21 cellular contexts compared by ENCODE assay signal in the genomic region with DNA sequence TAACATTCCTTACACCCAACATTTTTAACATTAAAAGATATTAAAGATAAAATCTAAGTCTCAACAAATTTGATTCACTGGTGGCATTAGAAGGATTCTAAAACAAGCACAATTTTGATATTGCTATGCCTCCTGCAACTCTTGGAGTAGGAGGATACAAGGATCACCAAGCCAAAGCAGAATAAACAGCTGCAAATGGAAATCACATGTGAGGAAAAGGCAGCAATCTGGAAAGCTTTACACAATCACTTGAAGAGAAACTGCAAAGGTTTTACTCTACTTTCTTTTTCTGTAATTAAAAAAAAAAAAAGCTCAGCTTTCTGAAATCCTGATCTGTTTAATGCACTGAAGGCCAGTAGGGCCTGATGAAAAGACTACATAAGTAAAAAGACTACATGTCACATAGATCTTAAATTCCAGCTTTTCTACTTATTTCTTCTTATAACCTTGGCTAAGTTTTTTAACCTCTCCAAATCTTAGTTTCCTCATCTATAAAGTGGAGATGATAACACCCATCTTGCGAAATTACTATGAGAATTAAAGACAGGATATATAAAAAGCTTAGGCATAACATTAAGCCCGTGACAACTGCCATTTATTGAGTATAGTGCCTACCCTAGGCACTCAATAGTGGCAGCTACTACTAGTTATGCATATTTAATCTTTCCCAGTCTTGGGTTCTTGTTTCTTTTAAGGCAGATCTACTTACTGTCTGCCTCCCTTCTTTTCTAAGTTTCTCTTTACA.
DNase-seq lines count a peak whose midpoint lies in the region; ATAC-seq and TF ChIP-seq lines count a peak whose summit lies in the region.
"Had no signal": no experiment of that assay in that cellular context is flagged by ENCODE, and none has a peak within 500 bp of the region (broad histone marks: within the 10 kb centered on the region; RNA-seq: fewer than 3 reads in every experiment).

No MANE protein-coding gene starts in this region.

- peak overlapping the region; percentile 10 for H3K27ac Mint-ChIP-seq in activated CD8-positive, alpha-beta T cell treated with anti-CD3 and anti-CD28 coated beads for 36 hours
- no peak overlapping the region for H3K27ac Mint-ChIP-seq in activated CD8-positive, alpha-beta T cell treated with anti-CD3 and anti-CD28 coated beads, Interleukin-2, amount 10 ng/mL, durations not matched to agents 7 days and 5 days
- H3K27ac Mint-ChIP-seq in CD4-positive, alpha-beta T cell, result no peak overlapping the region
- H3K27ac Mint-ChIP-seq: nephron progenitor cell, type B pancreatic cell had no signal

- no peak for TF ChIP-seq POLR2A in esophagus muscularis mucosa (IDR thresholded peaks at IDR 0.05; ENCODE audit: low read depth)

- H3K4me1 Mint-ChIP-seq in activated CD8-positive, alpha-beta T cell treated with anti-CD3 and anti-CD28 coated beads for 36 hours (ENCODE audit: low read depth), result peaks cover 39% of the 10 kb centered on the region
- H3K4me1 Mint-ChIP-seq in activated CD8-positive, alpha-beta T cell treated with anti-CD3 and anti-CD28 coated beads, Interleukin-2, amount 10 ng/mL, durations not matched to agents 7 days and 5 days (ENCODE audit: low read depth), result peaks cover 29% of the 10 kb centered on the region
- peaks cover 13% of the 10 kb centered on the region for H3K4me1 Mint-ChIP-seq in CD4-positive, alpha-beta T cell (ENCODE audit: low read depth)
- H3K4me1 Mint-ChIP-seq: nephron progenitor cell had no signal

- peaks cover 0 to 56% (median 22%) of the 10 kb centered on the region in 4 donors for H3K36me3 ChIP-seq in esophagus muscularis mucosa

- peaks cover 37% of the 10 kb centered on the region for H3K36me3 Mint-ChIP-seq in activated CD8-positive, alpha-beta T cell treated with anti-CD3 and anti-CD28 coated beads for 36 hours (ENCODE audit: low read depth)
- peaks cover 45% of the 10 kb centered on the region for H3K36me3 Mint-ChIP-seq in activated CD8-positive, alpha-beta T cell treated with anti-CD3 and anti-CD28 coated beads, Interleukin-2, amount 10 ng/mL, durations not matched to agents 7 days and 5 days (ENCODE audit: low read depth)
- peaks cover 93% of the 10 kb centered on the region for H3K36me3 Mint-ChIP-seq in CD4-positive, alpha-beta T cell (ENCODE audit: low read depth)

- TF ChIP-seq CTCF in activated CD8-positive, alpha-beta T cell treated with anti-CD3 and anti-CD28 coated beads for 36 hours (IDR thresholded peaks at IDR 0.05), result no peak
- TF ChIP-seq CTCF in fibroblast of mammary gland (conservative IDR thresholded peaks at IDR 0.05; ENCODE audit: control insufficient read depth, insufficient read depth, low read depth, low read length), result no peak
- TF ChIP-seq CTCF in esophagus muscularis mucosa (IDR thresholded peaks at IDR 0.05), result no peak
- TF ChIP-seq CTCF in CD4-positive, alpha-beta T cell (IDR thresholded peaks at IDR 0.05), result no peak

- H3K4me3 ChIP-seq in fibroblast of mammary gland (ENCODE audit: control insufficient read depth, low read depth, low read length) (no peak overlapping the region), esophagus muscularis mucosa (no peak overlapping the region)
- H3K4me3 ChIP-seq: A549 had no signal

- H3K27me3 Mint-ChIP-seq in activated CD8-positive, alpha-beta T cell treated with anti-CD3 and anti-CD28 coated beads for 36 hours, result no peaks in the 10 kb centered on the region
- no peaks in the 10 kb centered on the region for H3K27me3 Mint-ChIP-seq in activated CD8-positive, alpha-beta T cell treated with anti-CD3 and anti-CD28 coated beads, Interleukin-2, amount 10 ng/mL, durations not matched to agents 7 days and 5 days (ENCODE audit: low read depth)
- H3K27me3 Mint-ChIP-seq in CD4-positive, alpha-beta T cell, result no peaks in the 10 kb centered on the region
- H3K27me3 Mint-ChIP-seq: progenitor cell of endocrine pancreas, type B pancreatic cell had no signal

- H3K27ac ChIP-seq in esophagus muscularis mucosa (replicated peaks in 1 of 4), result no peak overlapping the region
- H3K27ac ChIP-seq in CD4-positive, alpha-beta T cell (ENCODE audit: low read depth, low read length), result no peak overlapping the region
- H3K27ac ChIP-seq: A549 had no signal

- peaks cover 0 to 9% (median 8%) of the 10 kb centered on the region in 4 donors for H3K4me1 ChIP-seq in esophagus muscularis mucosa
- H3K4me1 ChIP-seq: A549 had no signal

- H3K27me3 ChIP-seq in esophagus muscularis mucosa, result no peaks in the 10 kb centered on the region
- no peaks in the 10 kb centered on the region for H3K27me3 ChIP-seq in CD4-positive, alpha-beta T cell (ENCODE audit: control insufficient read depth, insufficient read depth, low read length)

- WGBS in esophagus muscularis mucosa, result 82% methylated on average over 2 of the region's 2 CpGs

- ATAC-seq in activated CD8-positive, alpha-beta T cell treated with anti-CD3 and anti-CD28 coated beads for 36 hours, result no peak
- no peak for ATAC-seq in activated CD8-positive, alpha-beta T cell treated with anti-CD3 and anti-CD28 coated beads, Interleukin-2, amount 10 ng/mL, durations not matched to agents 7 days and 5 days
- ATAC-seq in CD4-positive, alpha-beta T cell (ENCODE audit: poor library complexity), result no peak
- ATAC-seq: A549 had no signal

- no peak for DNase-seq in activated CD8-positive, alpha-beta T cell treated with anti-CD3 and anti-CD28 coated beads for 36 hours
- DNase-seq in activated CD8-positive, alpha-beta T cell treated with anti-CD3 and anti-CD28 coated beads, Interleukin-2, amount 10 ng/mL, durations not matched to agents 7 days and 5 days, result no peak
- peak; percentile 15 for DNase-seq in MV-4-11 (lab: John Stamatoyannopoulos, UW)
- DNase-seq in fibroblast of mammary gland (ENCODE audit: low read depth), result peak; percentile 17
- DNase-seq in superior temporal gyrus (ENCODE audit: extremely low spot score), result peak; percentile 33
- no peak for DNase-seq in esophagus muscularis mucosa (ENCODE audit: extremely low spot score)
- DNase-seq in CD4-positive, alpha-beta T cell, result no peak
- no peak for DNase-seq in NCI-H2081 (lab: John Stamatoyannopoulos, UW)
- DNase-seq: activated CD8-positive, alpha-beta memory T cell treated with anti-CD3 and anti-CD28 coated beads, Interleukin-2, amount 50 U/mL, for 4 hours; activated gamma-delta T cell treated with Interleukin-2 at 50 U/mL for 16 hours; head of caudate nucleus; HFFc6; mesendoderm; NCI-H2029; NCI-H510A treated with DMSO at 0.1 percent for 48 hours; nephron progenitor cell; PC-3; stimulated activated naive CD4-positive, alpha-beta T cell had no signal

- no peak for TF ChIP-seq EP300 in esophagus muscularis mucosa (IDR thresholded peaks at IDR 0.05)

- intact Hi-C loops in activated CD8-positive, alpha-beta T cell treated with anti-CD3 and anti-CD28 coated beads for 36 hours (cut with micrococcal nuclease), result no loop called here
- intact Hi-C loops in esophagus muscularis mucosa (cut with DNase I), result no loop called here
- intact Hi-C loops in CD4-positive, alpha-beta T cell (cut with DNase I, micrococcal nuclease), result no loop called here

- POLR2A ChIA-PET in activated CD8-positive, alpha-beta T cell treated with anti-CD3 and anti-CD28 coated beads for 36 hours (lab: Charles Lee), result interaction anchor here (1.1 to 2.0 kb wide), 2 partner anchors 8 to 16 kb away, joined by 3 to 5 read pairs; no protein-coding TSS in a partner anchor
- POLR2A ChIA-PET in activated CD8-positive, alpha-beta T cell treated with anti-CD3 and anti-CD28 coated beads, Interleukin-2, amount 10 ng/mL, durations not matched to agents 7 days and 5 days (lab: Charles Lee), result interaction anchor here (0.6 to 0.9 kb wide), 2 partner anchors 30 to 109 kb away, joined by 3 read pairs; no protein-coding TSS in a partner anchor
- POLR2A ChIA-PET in CD4-positive, alpha-beta T cell (lab: Charles Lee), result interaction anchor here (0.7 to 1.7 kb wide), 2 partner anchors 12 to 18 kb away, joined by 3 to 5 read pairs; no protein-coding TSS in a partner anchor

- CTCF ChIA-PET in activated CD8-positive, alpha-beta T cell treated with anti-CD3 and anti-CD28 coated beads for 36 hours (lab: Charles Lee), result interaction anchor here (1.0 to 1.6 kb wide), 2 partner anchors 10 to 73 kb away, joined by 3 to 7 read pairs; a partner anchor contains a TSS
- CTCF ChIA-PET in activated CD8-positive, alpha-beta T cell treated with anti-CD3 and anti-CD28 coated beads, Interleukin-2, amount 10 ng/mL, durations not matched to agents 7 days and 5 days (lab: Charles Lee), result interaction anchor here (2.5 kb wide), 1 partner anchor 89 kb away, joined by 6 read pairs; no protein-coding TSS in a partner anchor
- CTCF ChIA-PET in CD4-positive, alpha-beta T cell (lab: Charles Lee), result interaction anchor here (1.2 kb wide), 1 partner anchor 90 kb away, joined by 4 read pairs; no protein-coding TSS in a partner anchor

- H3K4me3 Mint-ChIP-seq in activated CD8-positive, alpha-beta T cell treated with anti-CD3 and anti-CD28 coated beads for 36 hours, result no peak overlapping the region
- no peak overlapping the region for H3K4me3 Mint-ChIP-seq in activated CD8-positive, alpha-beta T cell treated with anti-CD3 and anti-CD28 coated beads, Interleukin-2, amount 10 ng/mL, durations not matched to agents 7 days and 5 days
- H3K4me3 Mint-ChIP-seq in CD4-positive, alpha-beta T cell, result no peak overlapping the region
- H3K4me3 Mint-ChIP-seq: HFFc6, nephron progenitor cell, type B pancreatic cell had no signal

- H3K9me3 Mint-ChIP-seq in activated CD8-positive, alpha-beta T cell treated with anti-CD3 and anti-CD28 coated beads for 36 hours, result no peaks in the 10 kb centered on the region
- H3K9me3 Mint-ChIP-seq in activated CD8-positive, alpha-beta T cell treated with anti-CD3 and anti-CD28 coated beads, Interleukin-2, amount 10 ng/mL, durations not matched to agents 7 days and 5 days (ENCODE audit: insufficient read depth), result no peaks in the 10 kb centered on the region
- no peaks in the 10 kb centered on the region for H3K9me3 Mint-ChIP-seq in CD4-positive, alpha-beta T cell
- H3K9me3 Mint-ChIP-seq: HFFc6, nephron progenitor cell, type B pancreatic cell had no signal

- H3K9me3 ChIP-seq in esophagus muscularis mucosa, result no peaks in the 10 kb centered on the region
- H3K9me3 ChIP-seq in CD4-positive, alpha-beta T cell (ENCODE audit: control insufficient read depth, low read length), result no peaks in the 10 kb centered on the region
- H3K9me3 ChIP-seq: A549 had no signal

Comparison
In these comparisons a context has a peak if more than half of its experiments do, and no peak if none do; other contexts are left out.
1. DNase-seq: peak in MV-4-11 (single experiment), fibroblast of mammary gland (single experiment) and superior temporal gyrus (single experiment); none in activated CD8-positive, alpha-beta T cell treated with anti-CD3 and anti-CD28 coated beads for 36 hours (single experiment), activated CD8-positive, alpha-beta T cell treated with anti-CD3 and anti-CD28 coated beads, Interleukin-2, amount 10 ng/mL, durations not matched to agents 7 days and 5 days (single experiment), esophagus muscularis mucosa (single experiment), CD4-positive, alpha-beta T cell (0 of 10) and NCI-H2081 (0 of 2).